ENCODE assay signal across 12 cellular contexts in the genomic region with DNA sequence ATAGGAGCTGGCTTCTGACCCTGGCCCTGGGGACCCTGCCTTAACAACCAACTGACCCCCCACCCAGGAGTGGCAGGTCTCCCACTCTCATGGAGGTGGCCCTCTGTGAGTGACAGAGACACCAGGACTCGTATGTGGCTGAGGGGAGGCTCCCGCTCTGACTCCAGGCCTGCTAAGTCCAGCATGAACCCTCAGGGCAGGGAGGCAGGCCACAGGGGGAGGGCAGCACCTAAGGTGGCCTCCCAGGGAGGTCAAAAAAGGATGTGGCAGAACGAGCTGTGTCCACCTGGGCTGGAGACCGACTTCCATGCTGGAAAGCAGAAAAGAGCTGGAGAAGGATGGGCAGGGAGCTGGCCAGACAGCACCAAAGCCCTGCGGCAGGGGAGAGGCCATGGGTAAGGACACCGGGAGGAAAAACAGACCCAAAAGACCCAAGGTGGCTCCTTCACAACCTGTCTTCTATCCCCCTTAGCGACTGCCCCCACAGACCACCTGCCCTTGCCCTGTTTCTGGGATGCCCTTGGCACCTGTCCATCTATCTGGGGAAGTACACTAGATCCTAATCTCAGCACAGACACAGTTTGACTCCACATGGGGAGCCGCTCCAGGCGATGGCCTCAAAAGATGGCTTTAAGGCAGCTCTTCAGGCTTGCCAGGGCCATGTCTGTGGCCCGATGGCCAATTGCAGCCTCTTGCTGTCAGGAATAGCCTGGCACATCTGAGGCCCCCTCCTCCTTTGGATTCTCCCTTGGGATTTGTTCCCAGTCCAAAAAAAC. TPM values are rescaled to one million over a fixed set of nuclear protein-coding genes. Genes with fewer than 3 reads are reported as not detected.
DNase-seq lines count a peak whose midpoint lies in the region; ATAC-seq, FAIRE-seq and TF ChIP-seq lines count a peak whose summit lies in the region.
"Had no signal": no experiment of that assay in that cellular context is flagged by ENCODE, and none has a peak within 500 bp of the region (broad histone marks: within the 10 kb centered on the region; RNA-seq: fewer than 3 reads in every experiment).

No MANE protein-coding gene starts in this region.

- no peak for FAIRE-seq in H1 (lab: Jason Lieb, UNC)

- H3K4me2 ChIP-seq in H1 (ENCODE audit: insufficient read depth in 1 of 2, low read depth in 2 of 2, low read length in 2 of 2) = no peak overlapping the region

- peaks cover 62% of the 10 kb centered on the region for H3K36me3 Mint-ChIP-seq in activated T-cell treated with anti-CD3 and anti-CD28 coated beads, Interleukin-2, amount 50 U/mL, for 24 hours (ENCODE audit: low read depth)
- H3K36me3 Mint-ChIP-seq in activated T-cell treated with anti-CD3 and anti-CD28 coated beads, Interleukin-2, amount 50 U/mL, for 72 hours (ENCODE audit: insufficient read depth in 2 of 2) = peaks cover 0 to 5% of the 10 kb centered on the region in 2 donors
- peaks cover 2% of the 10 kb centered on the region for H3K36me3 Mint-ChIP-seq in T-helper 17 cell (ENCODE audit: low read depth)
- peaks cover 12% of the 10 kb centered on the region for H3K36me3 Mint-ChIP-seq in stimulated activated memory B cell treated with anti-CD40 and anti-IgM and Interleukin-4, amounts not matched to agents 10 μg/mL and 1 μg/mL and 100 μg/mL, for 72 hours

- CTCF ChIA-PET in H1 (lab: Charles Lee; ENCODE audit: partially characterized antibody) = interaction anchor here (0.6 to 3.1 kb wide), 7 partner anchors 9 to 89 kb away, joined by 3 to 12 read pairs (median 3); no protein-coding TSS in a partner anchor

- no peak overlapping the region for H3K56ac ChIP-seq in H1 (replicated peaks; ENCODE audit: insufficient read length, low read depth, low read length)

- 91% methylated on average over 10 of the region's 10 CpGs; no CpG with 5 or more reads in 1 of the 2 experiments for WGBS in H1 (ENCODE audit: extremely low coverage in 1 of 2, insufficient coverage in 1 of 2, insufficient read length in 1 of 2, insufficient replicate concordance in 2 of 2, low coverage in 1 of 2, low lambda C conversion rate in 2 of 2, missing lambda C conversion rate in 1 of 2), 2 experiments

- H3K79me1 ChIP-seq in H1 (ENCODE audit: low read depth, low read length) = peaks cover 48% of the 10 kb centered on the region

- peaks cover 10 to 92% of the 10 kb centered on the region in 2 experiments; a peak in 3 of 4 replicates for H3K79me2 ChIP-seq in H1 (ENCODE audit: control insufficient read depth in 1 of 2, insufficient read depth in 2 of 2, low read length in 2 of 2)

- no peak overlapping the region for H3K9ac ChIP-seq in H1 (replicated peaks in 1 of 4; ENCODE audit: extremely low read depth in 1 of 4, low read depth in 3 of 4, low read length in 3 of 4)

- H3K36me3 ChIP-seq in H1 (ENCODE audit: control insufficient read depth in 2 of 4, insufficient read depth in 4 of 4, low read length in 3 of 4) = peaks cover 0 to 4% (median 0%) of the 10 kb centered on the region in 4 experiments; a peak in 2 of 8 replicates

- peaks cover 79% of the 10 kb centered on the region for H3K4me1 Mint-ChIP-seq in activated T-cell treated with anti-CD3 and anti-CD28 coated beads, Interleukin-2, amount 50 U/mL, for 24 hours (ENCODE audit: low read depth)
- peaks cover 76% of the 10 kb centered on the region for H3K4me1 Mint-ChIP-seq in activated T-cell treated with anti-CD3 and anti-CD28 coated beads, Interleukin-2, amount 50 U/mL, for 72 hours (ENCODE audit: low read depth)
- peaks cover 46% of the 10 kb centered on the region for H3K4me1 Mint-ChIP-seq in T-helper 17 cell
- peaks cover 89% of the 10 kb centered on the region for H3K4me1 Mint-ChIP-seq in stimulated activated memory B cell treated with anti-CD40 and anti-IgM and Interleukin-4, amounts not matched to agents 10 μg/mL and 1 μg/mL and 100 μg/mL, for 72 hours

- no peak for TF ChIP-seq EP300 in H1 (IDR thresholded peaks at IDR 0.05; ENCODE audit: borderline replicate concordance in 1 of 2, low read depth in 2 of 2, low read length in 2 of 2)

- peaks cover 28 to 43% of the 10 kb centered on the region in 2 experiments for H4K20me1 ChIP-seq in H1 (replicated peaks in 1 of 2; ENCODE audit: control insufficient read depth in 1 of 2, insufficient read depth in 2 of 2, low read length in 2 of 2)

- POLR2A ChIA-PET in H1 (lab: Charles Lee; ENCODE audit: partially characterized antibody) = interaction anchor here (1.5 to 5.9 kb wide), 2 partner anchors 9 to 11 kb away, joined by 4 to 58 read pairs; a partner anchor contains a TSS

- H3K27ac Mint-ChIP-seq in activated T-cell treated with anti-CD3 and anti-CD28 coated beads, Interleukin-2, amount 50 U/mL, for 24 hours = peak overlapping the region; percentile 91
- H3K27ac Mint-ChIP-seq in activated T-cell treated with anti-CD3 and anti-CD28 coated beads, Interleukin-2, amount 50 U/mL, for 72 hours = no peak overlapping the region
- peak overlapping the region; percentile 97 for H3K27ac Mint-ChIP-seq in T-helper 17 cell
- H3K27ac Mint-ChIP-seq in stimulated activated memory B cell treated with anti-CD40 and anti-IgM and Interleukin-4, amounts not matched to agents 10 μg/mL and 1 μg/mL and 100 μg/mL, for 72 hours = peak overlapping the region; percentile 94

- no peak overlapping the region for H3K27ac ChIP-seq in H1 (ENCODE audit: low read depth, low read length)

- no peak overlapping the region for H2AFZ ChIP-seq in H1 (ENCODE audit: low read length)

- no peak overlapping the region for H3K14ac ChIP-seq in H1 (ENCODE audit: insufficient read length)

- H3K23ac ChIP-seq in H1 (ENCODE audit: insufficient read length) = no peak overlapping the region

- no peaks in the 10 kb centered on the region for H3K27me3 ChIP-seq in H1 (replicated peaks in 1 of 4; ENCODE audit: control insufficient read depth in 3 of 4, extremely low read depth in 1 of 4, insufficient read depth in 3 of 4, low read length in 3 of 4)

- H4K8ac ChIP-seq in H1 (ENCODE audit: extremely low read depth, insufficient read depth, low read length) = peak overlapping the region; percentile 16; the same call in 1 of the 2 replicates

- TF ChIP-seq CTCF in H1 (IDR thresholded peaks at IDR 0.05; ENCODE audit: control extremely low read depth in 1 of 3, insufficient read depth in 1 of 3, low read depth in 1 of 3, low read length in 3 of 3) = no peak

- H2BK5ac ChIP-seq in H1 (ENCODE audit: low read depth, low read length) = no peak overlapping the region

- DNase-seq in activated T-cell treated with anti-CD3 and anti-CD28 coated beads, Interleukin-2, amount 50 U/mL, for 24 hours = no peak
- no peak for DNase-seq in activated T-cell treated with anti-CD3 and anti-CD28 coated beads, Interleukin-2, amount 50 U/mL, for 72 hours
- DNase-seq in T-helper 17 cell = no peak
- no peak for DNase-seq in H1 (ENCODE audit: low read depth in 1 of 2, low spot score in 2 of 2)
- DNase-seq in NCI-H2107 (lab: John Stamatoyannopoulos, UW) = no peak
- no peak for DNase-seq in cerebellar cortex (ENCODE audit: low spot score)
- DNase-seq in COR-L47 (lab: John Stamatoyannopoulos, UW) = no peak
- DNase-seq: activated T-cell treated with anti-CD3 and anti-CD28 coated beads for 4 hours, GF-D8, NCI-H1048, nucleus accumbens had no signal

- peaks cover 0 to 34% (median 21%) of the 10 kb centered on the region in 4 experiments; a peak in 6 of 7 replicates for H3K4me1 ChIP-seq in H1 (replicated peaks in 1 of 4; ENCODE audit: control insufficient read depth in 3 of 4, insufficient read depth in 4 of 4, low read length in 3 of 4)

- no peaks in the 10 kb centered on the region for H3K9me3 Mint-ChIP-seq in activated T-cell treated with anti-CD3 and anti-CD28 coated beads, Interleukin-2, amount 50 U/mL, for 24 hours
- H3K9me3 Mint-ChIP-seq in activated T-cell treated with anti-CD3 and anti-CD28 coated beads, Interleukin-2, amount 50 U/mL, for 72 hours = no peaks in the 10 kb centered on the region
- H3K9me3 Mint-ChIP-seq in stimulated activated memory B cell treated with anti-CD40 and anti-IgM and Interleukin-4, amounts not matched to agents 10 μg/mL and 1 μg/mL and 100 μg/mL, for 72 hours = no peaks in the 10 kb centered on the region

- H3K4ac ChIP-seq in H1 (replicated peaks; ENCODE audit: insufficient read length, low read depth, low read length) = no peak overlapping the region

- TF ChIP-seq RAD21 in H1 (IDR thresholded peaks at IDR 0.05 in 1 of 2, conservative IDR thresholded peaks at IDR 0.05 in 1 of 2; ENCODE audit: low read depth in 2 of 2, low read length in 2 of 2) = no peak

- ATAC-seq in activated T-cell treated with anti-CD3 and anti-CD28 coated beads, Interleukin-2, amount 50 U/mL, for 72 hours (replicated peaks in 1 of 2) = no peak
- ATAC-seq in T-helper 17 cell = no peak
- no peak for ATAC-seq in stimulated activated memory B cell treated with anti-CD40 and anti-IgM and Interleukin-4, amounts not matched to agents 10 μg/mL and 1 μg/mL and 100 μg/mL, for 72 hours

- no peak overlapping the region for H4K5ac ChIP-seq in H1 (ENCODE audit: insufficient read length, low read depth, low read length)

- no peaks in the 10 kb centered on the region for H3K27me3 Mint-ChIP-seq in activated T-cell treated with anti-CD3 and anti-CD28 coated beads, Interleukin-2, amount 50 U/mL, for 24 hours
- no peaks in the 10 kb centered on the region for H3K27me3 Mint-ChIP-seq in activated T-cell treated with anti-CD3 and anti-CD28 coated beads, Interleukin-2, amount 50 U/mL, for 72 hours (ENCODE audit: low read depth)
- H3K27me3 Mint-ChIP-seq in T-helper 17 cell = no peaks in the 10 kb centered on the region
- no peaks in the 10 kb centered on the region for H3K27me3 Mint-ChIP-seq in stimulated activated memory B cell treated with anti-CD40 and anti-IgM and Interleukin-4, amounts not matched to agents 10 μg/mL and 1 μg/mL and 100 μg/mL, for 72 hours

- H3K23me2 ChIP-seq in H1 (ENCODE audit: low read depth, low read length) = no peaks in the 10 kb centered on the region

- H3K9me3 ChIP-seq in T-helper 17 cell (ENCODE audit: control insufficient read depth, low read length, poor library complexity, severe bottlenecking) = no peaks in the 10 kb centered on the region
- H3K9me3 ChIP-seq in H1 (ENCODE audit: insufficient read depth in 2 of 2, low read depth in 1 of 2, low read length in 1 of 2) = no peaks in the 10 kb centered on the region

- no peak overlapping the region for H2BK15ac ChIP-seq in H1 (ENCODE audit: low read length)

- no peak overlapping the region for H3K18ac ChIP-seq in H1 (ENCODE audit: extremely low read depth, low read length)

- H2BK20ac ChIP-seq in H1 (ENCODE audit: low read length) = no peak overlapping the region

- no peak overlapping the region for H2AK5ac ChIP-seq in H1 (ENCODE audit: low read depth, low read length)

- no peak overlapping the region for H3K4me3 ChIP-seq in H1 (ENCODE audit: extremely low read depth in 1 of 4, insufficient read depth in 2 of 4, low read depth in 3 of 4, low read length in 4 of 4)

- H4K91ac ChIP-seq in H1 (replicated peaks; ENCODE audit: insufficient read length, low read length) = no peak overlapping the region

- H2BK12ac ChIP-seq in H1 (ENCODE audit: low read depth, low read length) = no peak overlapping the region

- no peak for TF ChIP-seq POLR2A in H1 (IDR thresholded peaks at IDR 0.05; ENCODE audit: control extremely low read depth in 1 of 2, low read depth in 2 of 2, low read length in 2 of 2)

- no peak overlapping the region for H2BK120ac ChIP-seq in H1 (replicated peaks; ENCODE audit: low read depth, low read length)

- no peak overlapping the region for H3K4me3 Mint-ChIP-seq in activated T-cell treated with anti-CD3 and anti-CD28 coated beads, Interleukin-2, amount 50 U/mL, for 24 hours
- H3K4me3 Mint-ChIP-seq in activated T-cell treated with anti-CD3 and anti-CD28 coated beads, Interleukin-2, amount 50 U/mL, for 72 hours = no peak overlapping the region
- peak overlapping the region; percentile 88 for H3K4me3 Mint-ChIP-seq in T-helper 17 cell
- peak overlapping the region; percentile 29 for H3K4me3 Mint-ChIP-seq in stimulated activated memory B cell treated with anti-CD40 and anti-IgM and Interleukin-4, amounts not matched to agents 10 μg/mL and 1 μg/mL and 100 μg/mL, for 72 hours

RNA-seq across cellular contexts. Expression of a gene that starts 10.5 kb away (rescaled TPM):
- 10 to 100 TPM; 36.5 to 39.5 TPM for total RNA-seq in activated T-cell treated with anti-CD3 and anti-CD28 coated beads, Interleukin-2, amount 50 U/mL, for 72 hours
- total RNA-seq in T-helper 17 cell = 10 to 100 TPM; 68.1 to 75.9 TPM
- 26.0 and 28.5 TPM in 2 replicates for total RNA-seq in H1 (2021; fragmentation: NEBNext Ultra II Directional; extraction: Animal tissue kit (Norgen Biotek cat#: 25700))
- 31.2 and 31.9 TPM in 2 replicates for polyA plus RNA-seq in H1 (2011; rRNA removed)
- polyA plus RNA-seq in H1 (2011; cell fraction: cytosol; rRNA removed) = 19.0 TPM
- 47.0 TPM for polyA plus RNA-seq in H1 (2011; cell fraction: nucleus; rRNA removed)
- polyA plus RNA-seq in H1 (2012, experiment 1 of 2) = 17.7 to 21.3 TPM (median 20.5 TPM) in 4 replicates
- 15.8 TPM for polyA plus RNA-seq in H1 (2012, experiment 2 of 2)
- 36.8 TPM for polyA plus RNA-seq in H1 (2013, experiment 1 of 2)
- polyA plus RNA-seq in H1 (2013, experiment 2 of 2) = 43.2 TPM
- polyA minus RNA-seq in H1 (2011; rRNA and poly(A)+ RNA removed) = 52.9 and 53.8 TPM in 2 replicates
- 20.4 TPM for polyA minus RNA-seq in H1 (2011; cell fraction: cytosol; rRNA and poly(A)+ RNA removed)
- 24.4 TPM for polyA minus RNA-seq in H1 (2011; cell fraction: nucleus; rRNA and poly(A)+ RNA removed)

RNA-seq across cellular contexts. Expression of a gene that starts 40.4 kb away (rescaled TPM):
- 10 to 100 TPM; 54.8 to 59.6 TPM for total RNA-seq in activated T-cell treated with anti-CD3 and anti-CD28 coated beads, Interleukin-2, amount 50 U/mL, for 72 hours
- total RNA-seq in T-helper 17 cell = 10 to 100 TPM; 50.1 to 63.7 TPM
- 72.5 and 73.7 TPM in 2 replicates for total RNA-seq in H1 (2021; fragmentation: NEBNext Ultra II Directional; extraction: Animal tissue kit (Norgen Biotek cat#: 25700))
- polyA plus RNA-seq in H1 (2011; rRNA removed) = 13.9 and 23.9 TPM in 2 replicates
- 9.3 TPM for polyA plus RNA-seq in H1 (2011; cell fraction: cytosol; rRNA removed)
- 52.5 TPM for polyA plus RNA-seq in H1 (2011; cell fraction: nucleus; rRNA removed)
- 38.9 to 59.6 TPM (median 54.5 TPM) in 4 replicates for polyA plus RNA-seq in H1 (2012, experiment 1 of 2)
- 37.2 TPM for polyA plus RNA-seq in H1 (2012, experiment 2 of 2)
- polyA plus RNA-seq in H1 (2013, experiment 1 of 2) = 47.6 TPM
- 44.8 TPM for polyA plus RNA-seq in H1 (2013, experiment 2 of 2)
- 6.0 and 8.6 TPM in 2 replicates for polyA minus RNA-seq in H1 (2011; rRNA and poly(A)+ RNA removed)
- polyA minus RNA-seq in H1 (2011; cell fraction: cytosol; rRNA and poly(A)+ RNA removed) = 25.3 TPM
- polyA minus RNA-seq in H1 (2011; cell fraction: nucleus; rRNA and poly(A)+ RNA removed) = 26.4 TPM

RNA-seq across cellular contexts. Expression of a gene that starts 45.3 kb away (rescaled TPM):
- total RNA-seq in activated T-cell treated with anti-CD3 and anti-CD28 coated beads, Interleukin-2, amount 50 U/mL, for 72 hours = 10 to 100 TPM; 18.6 to 20.2 TPM
- total RNA-seq in T-helper 17 cell = 10 to 100 TPM; 36.4 to 41.8 TPM
- total RNA-seq in H1 (2021; fragmentation: NEBNext Ultra II Directional; extraction: Animal tissue kit (Norgen Biotek cat#: 25700)) = 10.7 and 12.3 TPM in 2 replicates
- polyA plus RNA-seq in H1 (2011; rRNA removed) = 5.3 and 6.2 TPM in 2 replicates
- 5.3 TPM for polyA plus RNA-seq in H1 (2011; cell fraction: cytosol; rRNA removed)
- polyA plus RNA-seq in H1 (2011; cell fraction: nucleus; rRNA removed) = 7.5 TPM
- 5.9 to 7.5 TPM (median 7.2 TPM) in 4 replicates for polyA plus RNA-seq in H1 (2012, experiment 1 of 2)
- polyA plus RNA-seq in H1 (2012, experiment 2 of 2) = 6.3 TPM
- polyA plus RNA-seq in H1 (2013, experiment 1 of 2) = 7.3 TPM
- 6.5 TPM for polyA plus RNA-seq in H1 (2013, experiment 2 of 2)
- 6.0 and 8.6 TPM in 2 replicates for polyA minus RNA-seq in H1 (2011; rRNA and poly(A)+ RNA removed)
- 11.6 TPM for polyA minus RNA-seq in H1 (2011; cell fraction: cytosol; rRNA and poly(A)+ RNA removed)
- 15.5 TPM for polyA minus RNA-seq in H1 (2011; cell fraction: nucleus; rRNA and poly(A)+ RNA removed)

Comparison
In these comparisons a context has a peak if more than half of its experiments do, and no peak if none do; other contexts are left out.
1. H3K4me3 Mint-ChIP-seq: peak in T-helper 17 cell (single experiment) and stimulated activated memory B cell treated with anti-CD40 and anti-IgM and Interleukin-4, amounts not matched to agents 10 μg/mL and 1 μg/mL and 100 μg/mL, for 72 hours (single experiment); none in activated T-cell treated with anti-CD3 and anti-CD28 coated beads, Interleukin-2, amount 50 U/mL, for 24 hours (single experiment) and activated T-cell treated with anti-CD3 and anti-CD28 coated beads, Interleukin-2, amount 50 U/mL, for 72 hours (0 of 2).